ENCODE assay signal across 14 cellular contexts in the genomic region with DNA sequence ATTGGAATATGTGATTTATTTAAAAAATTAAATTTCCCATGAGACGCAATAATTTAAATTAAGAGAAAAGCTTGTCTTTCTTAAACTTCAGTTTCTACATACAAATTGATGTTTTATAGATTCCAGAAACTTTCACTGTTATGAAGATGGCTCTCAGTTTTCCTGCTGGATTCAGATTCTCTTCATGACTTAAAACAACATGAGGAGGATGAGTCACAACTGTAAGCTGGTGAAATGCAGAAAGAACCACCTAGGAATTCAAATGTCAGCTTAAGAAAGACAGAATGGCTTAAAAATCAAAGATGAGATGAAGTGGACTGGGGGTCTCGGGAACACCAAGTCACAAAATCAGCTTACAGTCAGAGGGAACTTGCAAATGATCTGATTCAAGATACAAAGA.
DNase-seq lines count a peak whose midpoint lies in the region; ATAC-seq and TF ChIP-seq lines count a peak whose summit lies in the region.
"Had no signal": no experiment of that assay in that cellular context is flagged by ENCODE, and none has a peak within 500 bp of the region (broad histone marks: within the 10 kb centered on the region; RNA-seq: fewer than 3 reads in every experiment).

No MANE protein-coding gene starts in this region.

- TF ChIP-seq CTCF in IMR-90 (conservative IDR thresholded peaks at IDR 0.05; ENCODE audit: low read depth, low read length) (no peak), chondrocyte (IDR thresholded peaks at IDR 0.05) (no peak), osteoblast (IDR thresholded peaks at IDR 0.05; ENCODE audit: extremely low read depth, low read depth, low read length) (no peak), hepatocyte (IDR thresholded peaks at IDR 0.05; ENCODE audit: poor library complexity) (no peak)

- H3K27me3 ChIP-seq in IMR-90 (ENCODE audit: control insufficient read depth, insufficient read depth, low read length): no peaks in the 10 kb centered on the region
- H3K27me3 ChIP-seq in osteoblast (ENCODE audit: insufficient read depth, low read length): no peaks in the 10 kb centered on the region
- no peaks in the 10 kb centered on the region for H3K27me3 ChIP-seq in neuronal stem cell (ENCODE audit: control insufficient read depth in 3 of 3, insufficient read depth in 3 of 3, low read depth in 1 of 3, low read length in 3 of 3)
- H3K27me3 ChIP-seq in hepatocyte: no peaks in the 10 kb centered on the region
- H3K27me3 ChIP-seq: upper lobe of left lung had no signal

- peak; percentile 47 for DNase-seq in AG08396 (ENCODE audit: low spot score)
- peak; percentile 85 for DNase-seq in IMR-90
- DNase-seq in chondrocyte (ENCODE audit: low spot score): no peak
- DNase-seq in osteoblast (ENCODE audit: insufficient read length, low spot score, missing footprints): no peak
- DNase-seq in DMS114 treated with DMSO at 0.1 percent for 48 hours (lab: John Stamatoyannopoulos, UW; ENCODE audit: unreplicated experiment): no peak
- DNase-seq in NCI-H526 (lab: John Stamatoyannopoulos, UW): no peak
- no peak for DNase-seq in neuronal stem cell (ENCODE audit: low spot score)
- DNase-seq in hepatocyte (ENCODE audit: low spot score): no peak
- DNase-seq: MM.1S, upper lobe of left lung, WERI-Rb-1 had no signal

- intact Hi-C loops in IMR-90 (cut with micrococcal nuclease): no loop called here

- peak overlapping the region; percentile 90 for H2BK120ac ChIP-seq in IMR-90 (ENCODE audit: low read depth, low read length)
- no peak overlapping the region for H2BK120ac ChIP-seq in neuronal stem cell (ENCODE audit: low read depth, low read length)

- no TSS peak for BruUV-seq in IMR-90 (replicated peaks; lab: Mats Ljungman, UMichigan)

- H2BK15ac ChIP-seq in IMR-90 (ENCODE audit: low read depth, low read length) (peak overlapping the region; percentile 32; the same call in 2 of the 3 replicates), neuronal stem cell (ENCODE audit: low read length) (no peak overlapping the region)

- dilution Hi-C loops in IMR-90 (cut with HindIII; ENCODE audit: low sequenced_read_pairs, unreplicated experiment): no loop called here

- H3K9me1 ChIP-seq in IMR-90 (ENCODE audit: insufficient read depth, low read length): peaks cover 22% of the 10 kb centered on the region

- H3K9me3 Mint-ChIP-seq in chondrocyte (ENCODE audit: low read depth): no peaks in the 10 kb centered on the region

- H2AK9ac ChIP-seq in IMR-90 (replicated peaks; ENCODE audit: low read depth, low read length, poor library complexity): no peak overlapping the region

- peak overlapping the region; percentile 11 to 48; a peak in 3 of 4 replicates for H4K8ac ChIP-seq in IMR-90 (ENCODE audit: low read depth in 2 of 2, low read length in 2 of 2)
- H4K8ac ChIP-seq in neuronal stem cell (ENCODE audit: low read depth, low read length): no peak overlapping the region

- H3K36me3 ChIP-seq in IMR-90 (ENCODE audit: control insufficient read depth, insufficient read depth, low read length) (no peaks in the 10 kb centered on the region), osteoblast (ENCODE audit: insufficient read depth, low read length) (no peaks in the 10 kb centered on the region), neuronal stem cell (replicated peaks in 1 of 2; ENCODE audit: control insufficient read depth in 2 of 2, insufficient read depth in 2 of 2, low read length in 2 of 2) (no peaks in the 10 kb centered on the region), hepatocyte (replicated peaks; ENCODE audit: insufficient read depth, low read depth) (no peaks in the 10 kb centered on the region)
- H3K36me3 ChIP-seq: upper lobe of left lung, WERI-Rb-1 had no signal

- no peak overlapping the region; the same call in 1 of the 2 replicates for H4K5ac ChIP-seq in IMR-90 (ENCODE audit: low read depth, low read length)

- H3K4ac ChIP-seq in IMR-90 (ENCODE audit: low read depth, low read length): peak overlapping the region; percentile 87; the same call in 1 of the 2 replicates
- H3K4ac ChIP-seq in neuronal stem cell (ENCODE audit: low read length): no peak overlapping the region

- H3K4me3 ChIP-seq in IMR-90 (ENCODE audit: insufficient read depth, low read depth, low read length) (no peak overlapping the region), osteoblast (ENCODE audit: insufficient read depth, low read length) (no peak overlapping the region), neuronal stem cell (ENCODE audit: low read length in 2 of 2) (no peak overlapping the region), hepatocyte (no peak overlapping the region)
- H3K4me3 ChIP-seq: upper lobe of left lung had no signal

- H3K18ac ChIP-seq in IMR-90 (ENCODE audit: low read depth, low read length) (peak overlapping the region; percentile 35; the same call in 1 of the 2 replicates), neuronal stem cell (ENCODE audit: low read length) (no peak overlapping the region)

- CTCF ChIA-PET in IMR-90 (lab: Yijun Ruan, JAX): interaction anchor here (1.8 kb wide), 1 partner anchor 17 kb away, joined by 5 read pairs; no protein-coding TSS in a partner anchor

- H3K36me3 Mint-ChIP-seq in chondrocyte (ENCODE audit: low read depth): peaks cover 1% of the 10 kb centered on the region

- H3K79me2 ChIP-seq in osteoblast (ENCODE audit: insufficient read depth, low read length) (peaks cover 4% of the 10 kb centered on the region), hepatocyte (no peaks in the 10 kb centered on the region)

- TF ChIP-seq RAD21 in IMR-90 (IDR thresholded peaks at IDR 0.05; ENCODE audit: low read length): no peak

- no peak overlapping the region for H3K4me3 Mint-ChIP-seq in chondrocyte (ENCODE audit: unreplicated experiment)

- H3K79me1 ChIP-seq in IMR-90 (ENCODE audit: low read depth in 1 of 2, low read length in 2 of 2) (peaks cover 0 to 19% of the 10 kb centered on the region in 2 experiments; a peak in 3 of 4 replicates), neuronal stem cell (ENCODE audit: low read depth, low read length) (no peaks in the 10 kb centered on the region)

- peaks cover 52% of the 10 kb centered on the region for H3K4me1 Mint-ChIP-seq in chondrocyte (ENCODE audit: low read depth)

- H4K91ac ChIP-seq in IMR-90 (ENCODE audit: insufficient read depth, low read depth, low read length) (peak overlapping the region; percentile 70; the same call in 1 of the 2 replicates), neuronal stem cell (ENCODE audit: low read depth, low read length, poor library complexity) (no peak overlapping the region)

- H3K27me3 Mint-ChIP-seq in chondrocyte (ENCODE audit: low read depth): no peaks in the 10 kb centered on the region

- peak overlapping the region; percentile 31; the same call in 1 of the 2 replicates for H3K27ac ChIP-seq in IMR-90 (ENCODE audit: insufficient read depth, low read length)
- H3K27ac ChIP-seq in osteoblast (ENCODE audit: low read depth, low read length): peak overlapping the region; percentile 88
- no peak overlapping the region for H3K27ac ChIP-seq in neuronal stem cell (replicated peaks; ENCODE audit: low read length)
- no peak overlapping the region for H3K27ac ChIP-seq in hepatocyte
- H3K27ac ChIP-seq: C4-2B, epithelial cell of prostate, upper lobe of left lung, WERI-Rb-1 had no signal

- peak overlapping the region; percentile 49 for H3K56ac ChIP-seq in IMR-90 (ENCODE audit: extremely low read depth, insufficient read depth, low read length)

- POLR2A ChIA-PET in IMR-90 (lab: Charles Lee; ENCODE audit: unreplicated experiment): no interaction called here

- H3K23ac ChIP-seq in IMR-90 (ENCODE audit: low read depth, low read length): no peak overlapping the region
- no peak overlapping the region for H3K23ac ChIP-seq in neuronal stem cell (ENCODE audit: low read depth, low read length, poor library complexity)

- peak overlapping the region; percentile 95 for H2BK20ac ChIP-seq in IMR-90 (ENCODE audit: low read depth, low read length)

- peak overlapping the region; percentile 82 for H2BK5ac ChIP-seq in IMR-90 (ENCODE audit: low read depth, low read length, poor library complexity, severe bottlenecking)
- H2BK5ac ChIP-seq in neuronal stem cell (ENCODE audit: low read length): no peak overlapping the region

- H3K4me1 ChIP-seq in IMR-90 (ENCODE audit: control insufficient read depth, insufficient read depth, low read length) (peaks cover 14% of the 10 kb centered on the region), osteoblast (ENCODE audit: insufficient read depth, low read length) (peaks cover 33% of the 10 kb centered on the region), neuronal stem cell (ENCODE audit: control insufficient read depth in 2 of 2, insufficient read depth in 1 of 2, low read depth in 1 of 2, low read length in 2 of 2) (no peaks in the 10 kb centered on the region), hepatocyte (ENCODE audit: insufficient read depth) (no peaks in the 10 kb centered on the region)
- H3K4me1 ChIP-seq: upper lobe of left lung had no signal

- in situ Hi-C loops in IMR-90 (cut with MboI; ENCODE audit: low sequenced_read_pairs): no loop called here

- H2BK12ac ChIP-seq in neuronal stem cell (ENCODE audit: low read length): no peak overlapping the region

- no peak for TF ChIP-seq POLR2A in IMR-90 (IDR thresholded peaks at IDR 0.05; ENCODE audit: low read depth, low read length)

- no peak overlapping the region for H3K9ac ChIP-seq in IMR-90 (ENCODE audit: low read depth, low read length)
- H3K9ac ChIP-seq in neuronal stem cell (ENCODE audit: low read depth, low read length, poor library complexity): no peak overlapping the region

- ATAC-seq in IMR-90 (ENCODE audit: low read depth): peak; percentile 73
- ATAC-seq: Right ventricle myocardium inferior had no signal

- H3K9me3 ChIP-seq in IMR-90 (ENCODE audit: control insufficient read depth, insufficient read depth, low read length) (no peaks in the 10 kb centered on the region), osteoblast (ENCODE audit: low read depth, low read length) (no peaks in the 10 kb centered on the region), neuronal stem cell (replicated peaks in 1 of 2; ENCODE audit: control insufficient read depth in 2 of 2, insufficient read depth in 1 of 2, low read depth in 1 of 2, low read length in 2 of 2) (no peaks in the 10 kb centered on the region), hepatocyte (ENCODE audit: low read depth) (no peaks in the 10 kb centered on the region)
- H3K9me3 ChIP-seq: upper lobe of left lung had no signal

- H4K20me1 ChIP-seq in IMR-90 (ENCODE audit: insufficient read depth, low read length) (no peaks in the 10 kb centered on the region), osteoblast (ENCODE audit: insufficient read depth, low read length) (no peaks in the 10 kb centered on the region), hepatocyte (ENCODE audit: insufficient read depth, poor library complexity, severe bottlenecking) (no peaks in the 10 kb centered on the region)

- peak overlapping the region; percentile 90; the same call in 1 of the 2 replicates for H2AK5ac ChIP-seq in IMR-90 (ENCODE audit: low read depth, low read length)
- H2AK5ac ChIP-seq in neuronal stem cell (ENCODE audit: low read depth, low read length): no peak overlapping the region

- no peaks in the 10 kb centered on the region for H3K9me2 ChIP-seq in hepatocyte (replicated peaks; ENCODE audit: insufficient read depth)

- H3K4me2 ChIP-seq in IMR-90 (ENCODE audit: low read depth, low read length) (peak overlapping the region; percentile 56; the same call in 1 of the 2 replicates), osteoblast (ENCODE audit: insufficient read depth, low read length) (peak overlapping the region; percentile 56), neuronal stem cell (ENCODE audit: insufficient read depth, low read length, poor library complexity, severe bottlenecking) (no peak overlapping the region), hepatocyte (no peak overlapping the region)

- H2AFZ ChIP-seq in IMR-90 (replicated peaks; ENCODE audit: low read length, poor library complexity): no peak overlapping the region
- H2AFZ ChIP-seq in osteoblast (ENCODE audit: low read length): no peak overlapping the region
- no peak overlapping the region for H2AFZ ChIP-seq in neuronal stem cell (ENCODE audit: low read length)
- H2AFZ ChIP-seq in hepatocyte: no peak overlapping the region

- 40% methylated on average over 1 of the region's 2 CpGs; no CpG with 5 or more reads in 1 of the 2 experiments for WGBS in IMR-90 (ENCODE audit: extremely low coverage in 2 of 2, insufficient read length in 1 of 2), 2 experiments
- no CpG with 5 or more reads among the region's 2 CpGs for WGBS in neuronal stem cell (ENCODE audit: extremely low coverage in 2 of 2, insufficient read length in 2 of 2, insufficient replicate concordance in 1 of 2), 2 donors
- 81% methylated on average over 2 of the region's 2 CpGs for WGBS in hepatocyte (ENCODE audit: low lambda C conversion rate, missing lambda C conversion rate)

- peak overlapping the region; percentile 92 for H3K27ac Mint-ChIP-seq in chondrocyte (ENCODE audit: unreplicated experiment)

- H3K14ac ChIP-seq in IMR-90 (replicated peaks; ENCODE audit: low read depth, low read length) (peak overlapping the region; percentile 84; the same call in 1 of the 2 replicates), neuronal stem cell (ENCODE audit: low read length) (no peak overlapping the region)

Comparison
In these comparisons a context has a peak if more than half of its experiments do, and no peak if none do; other contexts are left out.
1. DNase-seq: peak in AG08396 (single experiment) and IMR-90 (single experiment); none in chondrocyte (single experiment), osteoblast (single experiment), DMS114 treated with DMSO at 0.1 percent for 48 hours (single experiment), NCI-H526 (0 of 2), neuronal stem cell (single experiment) and hepatocyte (single experiment).
2. H3K27ac ChIP-seq: peak in IMR-90 (single experiment) and osteoblast (single experiment); none in neuronal stem cell (single experiment) and hepatocyte (single experiment).
3. H3K4me2 ChIP-seq: peak in IMR-90 (single experiment) and osteoblast (single experiment); none in neuronal stem cell (single experiment) and hepatocyte (single experiment).